In genomic region chr2:202861987-202862386, GRCh38 we compare ENCODE assay signal across 7 cellular contexts.
"Had no signal": no experiment of that assay in that cellular context is flagged by ENCODE, and none has a peak within 500 bp of the region (broad histone marks: within the 10 kb centered on the region; RNA-seq: fewer than 3 reads in every experiment).

No MANE protein-coding gene starts in this region.

- H3K27ac ChIP-seq: HL-60 had no signal

- H3K4me3 ChIP-seq: K562 had no signal

- FAIRE-seq: HepG2, HTR-8/SVneo, K562 had no signal

- DNase-seq: IMR-90, KBM-7, KG1 had no signal

- ATAC-seq: HepG2, K562 had no signal
